8 cellular contexts compared by ENCODE assay signal in genomic region chr17:2055494-2056220, GRCh38. TPM values are rescaled to one million over a fixed set of nuclear protein-coding genes. Genes with fewer than 3 reads are reported as not detected.
DNase-seq lines count a peak whose midpoint lies in the region; ATAC-seq and TF ChIP-seq lines count a peak whose summit lies in the region.

No MANE protein-coding gene starts in this region.

- H3K9me3 ChIP-seq in T-helper 17 cell (ENCODE audit: control insufficient read depth, low read length, poor library complexity, severe bottlenecking): no peaks in the 10 kb centered on the region
- H3K9me3 ChIP-seq in neuronal stem cell (replicated peaks in 1 of 2; ENCODE audit: control insufficient read depth in 2 of 2, insufficient read depth in 1 of 2, low read depth in 1 of 2, low read length in 2 of 2): peaks cover 0 to 7% of the 10 kb centered on the region in 2 donors

- H2BK12ac ChIP-seq in neuronal stem cell (ENCODE audit: low read length): no peak overlapping the region

- peaks cover 6% of the 10 kb centered on the region for H3K27me3 Mint-ChIP-seq in T-helper 17 cell
- peaks cover 22% of the 10 kb centered on the region for H3K27me3 Mint-ChIP-seq in endothelial cell (ENCODE audit: unreplicated experiment)

- H3K27ac Mint-ChIP-seq in T-helper 17 cell: no peak overlapping the region
- H3K27ac Mint-ChIP-seq in endothelial cell (ENCODE audit: unreplicated experiment): no peak overlapping the region

- H3K36me3 Mint-ChIP-seq in T-helper 17 cell (ENCODE audit: low read depth): peaks cover 6% of the 10 kb centered on the region
- H3K36me3 Mint-ChIP-seq in endothelial cell (ENCODE audit: low read depth, unreplicated experiment): peaks cover 6% of the 10 kb centered on the region

- H3K27me3 ChIP-seq in neuronal stem cell (ENCODE audit: control insufficient read depth in 3 of 3, insufficient read depth in 3 of 3, low read depth in 1 of 3, low read length in 3 of 3): peaks cover 4 to 93% (median 74%) of the 10 kb centered on the region in 3 experiments

- H3K36me3 ChIP-seq in neuronal stem cell (replicated peaks in 1 of 2; ENCODE audit: control insufficient read depth in 2 of 2, insufficient read depth in 2 of 2, low read length in 2 of 2): peaks cover 0 to 14% of the 10 kb centered on the region in 2 donors

- no peak overlapping the region for H3K4me3 ChIP-seq in neuronal stem cell (ENCODE audit: low read length in 2 of 2)

- no peak overlapping the region for H2BK120ac ChIP-seq in neuronal stem cell (ENCODE audit: low read depth, low read length)

- ATAC-seq in T-helper 17 cell (no peak), GM21447 (IDR thresholded peaks at IDR 0.05; ENCODE audit: unreplicated experiment) (no peak), HG03565 (IDR thresholded peaks at IDR 0.05; ENCODE audit: unreplicated experiment) (no peak)

- peak overlapping the region; percentile 82 for H2AFZ ChIP-seq in neuronal stem cell (ENCODE audit: low read length)

- H3K79me1 ChIP-seq in neuronal stem cell (ENCODE audit: low read depth, low read length): no peaks in the 10 kb centered on the region

- no peak overlapping the region for H3K4ac ChIP-seq in neuronal stem cell (ENCODE audit: low read length)

- no peak overlapping the region for H3K18ac ChIP-seq in neuronal stem cell (ENCODE audit: low read length)

- no peak overlapping the region for H3K14ac ChIP-seq in neuronal stem cell (ENCODE audit: low read length)

- H4K91ac ChIP-seq in neuronal stem cell (ENCODE audit: low read depth, low read length, poor library complexity): no peak overlapping the region

- peak overlapping the region; percentile 82 for H3K4me3 Mint-ChIP-seq in T-helper 17 cell
- H3K4me3 Mint-ChIP-seq in endothelial cell (ENCODE audit: unreplicated experiment): no peak overlapping the region

- no peak overlapping the region for H3K9ac ChIP-seq in neuronal stem cell (ENCODE audit: low read depth, low read length, poor library complexity)

- TF ChIP-seq CTCF in GM10266 (IDR thresholded peaks at IDR 0.05; ENCODE audit: control insufficient read depth, insufficient read depth, low read depth, missing control alignments) (no peak), endothelial cell (IDR thresholded peaks at IDR 0.05; ENCODE audit: unreplicated experiment) (no peak)

- no peak overlapping the region for H3K23ac ChIP-seq in neuronal stem cell (ENCODE audit: low read depth, low read length, poor library complexity)

- H3K4me1 ChIP-seq in neuronal stem cell (ENCODE audit: control insufficient read depth in 2 of 2, insufficient read depth in 1 of 2, low read depth in 1 of 2, low read length in 2 of 2): peaks cover 11 to 13% of the 10 kb centered on the region in 2 donors

- no peak overlapping the region for H2AK5ac ChIP-seq in neuronal stem cell (ENCODE audit: low read depth, low read length)

- no CpG with 5 or more reads among the region's 87 CpGs for WGBS in neuronal stem cell (ENCODE audit: extremely low coverage in 2 of 2, insufficient read length in 2 of 2, insufficient replicate concordance in 1 of 2), 2 donors

- H3K9me3 Mint-ChIP-seq in endothelial cell (ENCODE audit: unreplicated experiment): no peaks in the 10 kb centered on the region

- peak overlapping the region; percentile 83 for H3K4me2 ChIP-seq in neuronal stem cell (ENCODE audit: insufficient read depth, low read length, poor library complexity, severe bottlenecking)

- H2BK15ac ChIP-seq in neuronal stem cell (ENCODE audit: low read length): no peak overlapping the region

- H3K4me1 Mint-ChIP-seq in T-helper 17 cell (peaks cover 32% of the 10 kb centered on the region), endothelial cell (ENCODE audit: unreplicated experiment) (peaks cover 16% of the 10 kb centered on the region)

- H2BK5ac ChIP-seq in neuronal stem cell (ENCODE audit: low read length): peak overlapping the region; percentile 35

- H3K27ac ChIP-seq in neuronal stem cell (replicated peaks; ENCODE audit: low read length): no peak overlapping the region

- peak; percentile 87 for DNase-seq in GM10266 (ENCODE audit: extremely low spot score)
- DNase-seq in T-helper 17 cell: no peak
- peak; percentile 28 for DNase-seq in endothelial cell (ENCODE audit: low spot score)
- no peak for DNase-seq in neuronal stem cell (ENCODE audit: low spot score)
- DNase-seq in putamen (ENCODE audit: low spot score): no peak
- DNase-seq in DMS79 (lab: John Stamatoyannopoulos, UW): no peak

- no peak overlapping the region for H4K8ac ChIP-seq in neuronal stem cell (ENCODE audit: low read depth, low read length)

RNA-seq across cellular contexts. Expression of gene HIC1, which starts 0.8 kb away (rescaled TPM):
- total RNA-seq in T-helper 17 cell (1 to 10 TPM; 4.6 to 8.1 TPM), endothelial cell (ENCODE audit: unreplicated experiment) (0.72 TPM)
- 0.08 TPM for polyA plus RNA-seq in neuronal stem cell (2013, experiment 1 of 2)
- 0.04 TPM for polyA plus RNA-seq in neuronal stem cell (2013, experiment 2 of 2)

RNA-seq across cellular contexts. Expression of gene OVCA2, which starts 13.8 kb away (rescaled TPM):
- total RNA-seq in T-helper 17 cell: 10 to 100 TPM; 28.4 to 35.2 TPM
- 32.7 TPM for total RNA-seq in endothelial cell (ENCODE audit: unreplicated experiment)
- 13.9 TPM for polyA plus RNA-seq in neuronal stem cell (2013, experiment 1 of 2)
- polyA plus RNA-seq in neuronal stem cell (2013, experiment 2 of 2): 14.2 TPM

RNA-seq across cellular contexts. Expression of gene DPH1, which starts 25.7 kb away (rescaled TPM):
- 10 to 100 TPM; 85.1 to 92.6 TPM for total RNA-seq in T-helper 17 cell
- 27.1 TPM for total RNA-seq in endothelial cell (ENCODE audit: unreplicated experiment)
- 19.6 TPM for polyA plus RNA-seq in neuronal stem cell (2013, experiment 1 of 2)
- polyA plus RNA-seq in neuronal stem cell (2013, experiment 2 of 2): 18.0 TPM

RNA-seq across cellular contexts. Expression of gene RTN4RL1, which starts 30.5 kb away (rescaled TPM):
- total RNA-seq in T-helper 17 cell (under 1 TPM; 0.21 to 0.90 TPM), endothelial cell (ENCODE audit: unreplicated experiment) (not detected)
- 4.0 TPM for polyA plus RNA-seq in neuronal stem cell (2013, experiment 1 of 2)
- 3.9 TPM for polyA plus RNA-seq in neuronal stem cell (2013, experiment 2 of 2)

Comparison
In these comparisons a context has a peak if more than half of its experiments do, and no peak if none do; other contexts are left out.
1. DNase-seq: peak in GM10266 (single experiment) and endothelial cell (single experiment); none in T-helper 17 cell (0 of 3), neuronal stem cell (single experiment), putamen (single experiment) and DMS79 (single experiment).